In genomic region chr20:32289299-32289660, GRCh38 we compare ENCODE assay signal across 7 cellular contexts. TPM values are rescaled to one million over a fixed set of nuclear protein-coding genes. Genes with fewer than 3 reads are reported as not detected.
DNase-seq lines count a peak whose midpoint lies in the region; ATAC-seq, FAIRE-seq and TF ChIP-seq lines count a peak whose summit lies in the region.
"Not testable (repeated sequence)": the region's sequence is repeated elsewhere in the genome, so short reads cannot be mapped to it uniquely, and the experiment has no call there.

No MANE protein-coding gene starts in this region.

- intact Hi-C loops in Caco-2 (cut with micrococcal nuclease; ENCODE audit: unreplicated experiment) = loop anchor here (1.0 to 2.0 kb wide), 6 partner anchors 12 to 82 kb away; partner anchors contain the start of genes ASXL1, KIF3B, PLAGL2 and POFUT1
- intact Hi-C loops in activated CD8-positive, alpha-beta T cell treated with anti-CD3 and anti-CD28 coated beads for 36 hours (cut with micrococcal nuclease) = loop anchor here (5.0 kb wide), 3 partner anchors 37 to 82 kb away; partner anchors contain the start of genes PLAGL2 and POFUT1
- intact Hi-C loops in kidney (cut with DNase I) = not testable (repeated sequence)

- not testable (repeated sequence) for H3K36me3 ChIP-seq in Caco-2 (ENCODE audit: control insufficient read depth, insufficient read depth, low read length); Peyer's patch; kidney (ENCODE audit: control insufficient read depth in 1 of 2, insufficient read depth in 2 of 2, low read length in 2 of 2)

- DNase-seq in Caco-2 = peak; percentile 65 to 73
- not testable (repeated sequence) for DNase-seq in Peyer's patch; activated CD8-positive, alpha-beta T cell treated with anti-CD3 and anti-CD28 coated beads for 36 hours; activated naive CD8-positive, alpha-beta T cell treated with anti-CD3 and anti-CD28 coated beads for 36 hours; kidney; natural killer cell treated with Interleukin-12 subunit alpha and Interleukin-12 subunit beta and Interleukin-15 and Interleukin-18, amount 100 ng/mL, for 72 hours (ENCODE audit: low spot score)

- peak overlapping the region in 3 of 4 donors; percentile 17 to 79 (median 65) for H3K27ac ChIP-seq in Peyer's patch
- peak overlapping the region; percentile 42 to 81 for H3K27ac ChIP-seq in kidney (ENCODE audit: low read depth in 2 of 2, low read length in 2 of 2)

- peak overlapping the region; percentile 81 for H3K27ac Mint-ChIP-seq in Caco-2 (ENCODE audit: unreplicated experiment)
- peak overlapping the region; percentile 62 for H3K27ac Mint-ChIP-seq in activated CD8-positive, alpha-beta T cell treated with anti-CD3 and anti-CD28 coated beads for 36 hours
- peak overlapping the region; percentile 29 for H3K27ac Mint-ChIP-seq in activated naive CD8-positive, alpha-beta T cell treated with anti-CD3 and anti-CD28 coated beads for 36 hours
- peak overlapping the region; percentile 45 to 76 for H3K27ac Mint-ChIP-seq in natural killer cell treated with Interleukin-12 subunit alpha and Interleukin-12 subunit beta and Interleukin-15 and Interleukin-18, amount 100 ng/mL, for 72 hours
- H3K27ac Mint-ChIP-seq in stimulated activated naive CD8-positive, alpha-beta T cell treated with anti-CD3 and anti-CD28 coated beads, Interleukin-15, Interleukin-2, amounts not matched to agents 100 ng/mL and 50 ng/mL, for 24 hours = peak overlapping the region; percentile 65

- not testable (repeated sequence) for H3K27me3 Mint-ChIP-seq in Caco-2 (ENCODE audit: insufficient read depth, unreplicated experiment); activated CD8-positive, alpha-beta T cell treated with anti-CD3 and anti-CD28 coated beads for 36 hours; activated naive CD8-positive, alpha-beta T cell treated with anti-CD3 and anti-CD28 coated beads for 36 hours; natural killer cell treated with Interleukin-12 subunit alpha and Interleukin-12 subunit beta and Interleukin-15 and Interleukin-18, amount 100 ng/mL, for 72 hours; stimulated activated naive CD8-positive, alpha-beta T cell treated with anti-CD3 and anti-CD28 coated beads, Interleukin-15, Interleukin-2, amounts not matched to agents 100 ng/mL and 50 ng/mL, for 24 hours

- ATAC-seq in activated CD8-positive, alpha-beta T cell treated with anti-CD3 and anti-CD28 coated beads for 36 hours; natural killer cell treated with Interleukin-12 subunit alpha and Interleukin-12 subunit beta and Interleukin-15 and Interleukin-18, amount 100 ng/mL, for 72 hours: not testable (repeated sequence)

- not testable (repeated sequence) for H3K9me3 ChIP-seq in Caco-2; Peyer's patch; kidney (ENCODE audit: control insufficient read depth in 1 of 2, low read length in 2 of 2)

- H3K4me3 ChIP-seq in Caco-2 (ENCODE audit: low read depth, low read length); Peyer's patch; kidney (ENCODE audit: low read length in 2 of 2): not testable (repeated sequence)

- FAIRE-seq in kidney (lab: Jason Lieb, UNC) = not testable (repeated sequence)

- not testable (repeated sequence) for H3K9ac ChIP-seq in kidney (ENCODE audit: low read length in 2 of 2)

- peak overlapping the region; percentile 54 for H3K4me3 Mint-ChIP-seq in Caco-2 (ENCODE audit: unreplicated experiment)
- not testable (repeated sequence) for H3K4me3 Mint-ChIP-seq in activated CD8-positive, alpha-beta T cell treated with anti-CD3 and anti-CD28 coated beads for 36 hours; activated naive CD8-positive, alpha-beta T cell treated with anti-CD3 and anti-CD28 coated beads for 36 hours; natural killer cell treated with Interleukin-12 subunit alpha and Interleukin-12 subunit beta and Interleukin-15 and Interleukin-18, amount 100 ng/mL, for 72 hours; stimulated activated naive CD8-positive, alpha-beta T cell treated with anti-CD3 and anti-CD28 coated beads, Interleukin-15, Interleukin-2, amounts not matched to agents 100 ng/mL and 50 ng/mL, for 24 hours

- peaks cover 12% of the 10 kb centered on the region for H3K36me3 Mint-ChIP-seq in Caco-2 (ENCODE audit: insufficient read depth, unreplicated experiment)
- peaks cover 36% of the 10 kb centered on the region for H3K36me3 Mint-ChIP-seq in activated CD8-positive, alpha-beta T cell treated with anti-CD3 and anti-CD28 coated beads for 36 hours (ENCODE audit: low read depth)
- H3K36me3 Mint-ChIP-seq in activated naive CD8-positive, alpha-beta T cell treated with anti-CD3 and anti-CD28 coated beads for 36 hours = peaks cover 42% of the 10 kb centered on the region
- not testable (repeated sequence) for H3K36me3 Mint-ChIP-seq in natural killer cell treated with Interleukin-12 subunit alpha and Interleukin-12 subunit beta and Interleukin-15 and Interleukin-18, amount 100 ng/mL, for 72 hours
- peaks cover 59% of the 10 kb centered on the region for H3K36me3 Mint-ChIP-seq in stimulated activated naive CD8-positive, alpha-beta T cell treated with anti-CD3 and anti-CD28 coated beads, Interleukin-15, Interleukin-2, amounts not matched to agents 100 ng/mL and 50 ng/mL, for 24 hours (ENCODE audit: low read depth)

- not testable (repeated sequence) for H3K9me3 Mint-ChIP-seq in Caco-2 (ENCODE audit: unreplicated experiment); activated CD8-positive, alpha-beta T cell treated with anti-CD3 and anti-CD28 coated beads for 36 hours; activated naive CD8-positive, alpha-beta T cell treated with anti-CD3 and anti-CD28 coated beads for 36 hours; natural killer cell treated with Interleukin-12 subunit alpha and Interleukin-12 subunit beta and Interleukin-15 and Interleukin-18, amount 100 ng/mL, for 72 hours; stimulated activated naive CD8-positive, alpha-beta T cell treated with anti-CD3 and anti-CD28 coated beads, Interleukin-15, Interleukin-2, amounts not matched to agents 100 ng/mL and 50 ng/mL, for 24 hours

- not testable (repeated sequence) for H3K27me3 ChIP-seq in Caco-2 (replicated peaks; ENCODE audit: control insufficient read depth, insufficient read depth, low read length); Peyer's patch

- H3K4me1 ChIP-seq in Caco-2 (peaks cover 56% of the 10 kb centered on the region), Peyer's patch (peaks cover 6 to 17% (median 11%) of the 10 kb centered on the region in 4 donors), kidney (ENCODE audit: control insufficient read depth in 1 of 2, insufficient read depth in 1 of 2, low read depth in 1 of 2, low read length in 2 of 2) (peaks cover 6 to 42% of the 10 kb centered on the region in 2 donors)

- POLR2A ChIA-PET in Caco-2 (lab: Charles Lee) = interaction anchor here (0.5 to 0.9 kb wide), 4 partner anchors 37 to 971 kb away, joined by 4 to 5 read pairs (median 4); no protein-coding TSS in a partner anchor
- POLR2A ChIA-PET in activated CD8-positive, alpha-beta T cell treated with anti-CD3 and anti-CD28 coated beads for 36 hours (lab: Charles Lee) = interaction anchor here (0.7 to 1.3 kb wide), 3 partner anchors 11 to 84 kb away, joined by 3 read pairs; no protein-coding TSS in a partner anchor

- not testable (repeated sequence) for TF ChIP-seq POLR2A in Peyer's patch (IDR thresholded peaks at IDR 0.05)

- H3K4me1 Mint-ChIP-seq in Caco-2 (ENCODE audit: low read depth, unreplicated experiment) = peaks cover 37% of the 10 kb centered on the region
- peaks cover 61% of the 10 kb centered on the region for H3K4me1 Mint-ChIP-seq in activated CD8-positive, alpha-beta T cell treated with anti-CD3 and anti-CD28 coated beads for 36 hours (ENCODE audit: low read depth)
- peaks cover 52% of the 10 kb centered on the region for H3K4me1 Mint-ChIP-seq in activated naive CD8-positive, alpha-beta T cell treated with anti-CD3 and anti-CD28 coated beads for 36 hours
- peaks cover 46 to 50% of the 10 kb centered on the region in 2 donors for H3K4me1 Mint-ChIP-seq in natural killer cell treated with Interleukin-12 subunit alpha and Interleukin-12 subunit beta and Interleukin-15 and Interleukin-18, amount 100 ng/mL, for 72 hours (ENCODE audit: low read depth in 2 of 2)
- peaks cover 91% of the 10 kb centered on the region for H3K4me1 Mint-ChIP-seq in stimulated activated naive CD8-positive, alpha-beta T cell treated with anti-CD3 and anti-CD28 coated beads, Interleukin-15, Interleukin-2, amounts not matched to agents 100 ng/mL and 50 ng/mL, for 24 hours (ENCODE audit: low read depth)

- CTCF ChIA-PET in Caco-2 (lab: Charles Lee) = interaction anchor here (0.8 to 1.3 kb wide), 4 partner anchors 33 to 133 kb away, joined by 3 to 4 read pairs (median 4); no protein-coding TSS in a partner anchor
- CTCF ChIA-PET in activated CD8-positive, alpha-beta T cell treated with anti-CD3 and anti-CD28 coated beads for 36 hours (lab: Charles Lee) = not testable (repeated sequence)

- not testable (repeated sequence) for BruUV-seq in Caco-2 (replicated peaks; lab: Mats Ljungman, UMichigan)

- TF ChIP-seq CTCF in Caco-2 (IDR thresholded peaks at IDR 0.05; ENCODE audit: insufficient read depth in 1 of 2, low read depth in 1 of 2, low read length in 1 of 2, severe bottlenecking in 1 of 2, unreplicated experiment in 1 of 2); Peyer's patch (IDR thresholded peaks at IDR 0.05); activated CD8-positive, alpha-beta T cell treated with anti-CD3 and anti-CD28 coated beads for 36 hours (IDR thresholded peaks at IDR 0.05); kidney (IDR thresholded peaks at IDR 0.05; ENCODE audit: borderline replicate concordance, extremely low read depth, insufficient read depth): not testable (repeated sequence)

RNA-seq across cellular contexts. Expression of gene KIF3B, which starts 11.8 kb away (rescaled TPM):
- total RNA-seq in Caco-2 (2022) (49.0 and 50.0 TPM in 2 replicates), Peyer's patch (10 to 100 TPM; 42.1 to 77.6 (median 57.7) TPM), kidney (62.2 TPM)
- 10 to 100 TPM; 25.4 to 25.7 TPM for total RNA-seq in activated CD8-positive, alpha-beta T cell treated with anti-CD3 and anti-CD28 coated beads for 36 hours
- total RNA-seq in activated naive CD8-positive, alpha-beta T cell treated with anti-CD3 and anti-CD28 coated beads for 36 hours = 10 to 100 TPM; 36.2 to 36.5 TPM
- 31.6 TPM for polyA plus RNA-seq in kidney (ENCODE audit: insufficient read depth, low read depth, low replicate concordance)
- 10 to 100 TPM; 51.3 to 61.2 TPM for total RNA-seq in natural killer cell treated with Interleukin-12 subunit alpha and Interleukin-12 subunit beta and Interleukin-15 and Interleukin-18, amount 100 ng/mL, for 72 hours

Comparison
In these comparisons a context has a peak if more than half of its experiments do, and no peak if none do; other contexts are left out.
1. H3K27ac Mint-ChIP-seq: peak in every context shown above with its lines; median percentile 81 in Caco-2; 65 in stimulated activated naive CD8-positive, alpha-beta T cell treated with anti-CD3 and anti-CD28 coated beads, Interleukin-15, Interleukin-2, amounts not matched to agents 100 ng/mL and 50 ng/mL, for 24 hours; 62 in activated CD8-positive, alpha-beta T cell treated with anti-CD3 and anti-CD28 coated beads for 36 hours; 60 in natural killer cell treated with Interleukin-12 subunit alpha and Interleukin-12 subunit beta and Interleukin-15 and Interleukin-18, amount 100 ng/mL, for 72 hours; 29 in activated naive CD8-positive, alpha-beta T cell treated with anti-CD3 and anti-CD28 coated beads for 36 hours.